Comparison of ENCODE assay signal across 8 cellular contexts in genomic region chr3:172673210-172673679, GRCh38. TPM values are rescaled to one million over a fixed set of nuclear protein-coding genes. Genes with fewer than 3 reads are reported as not detected.
DNase-seq lines count a peak whose midpoint lies in the region; ATAC-seq and TF ChIP-seq lines count a peak whose summit lies in the region.

No MANE protein-coding gene starts in this region.

- peak overlapping the region in 6 of 7 donors; percentile 46 to 80 (median 69) for H3K27ac Mint-ChIP-seq in CD14-positive monocyte
- no peak overlapping the region for H3K27ac Mint-ChIP-seq in natural killer cell

- ATAC-seq in GM19351 (IDR thresholded peaks at IDR 0.05; ENCODE audit: unreplicated experiment) = peak; percentile 93
- ATAC-seq in HG03520 (IDR thresholded peaks at IDR 0.05; ENCODE audit: unreplicated experiment) = peak; percentile 75
- no peak for ATAC-seq in natural killer cell

- DNase-seq in CD14-positive monocyte (ENCODE audit: low spot score) (peak; percentile 71), NCI-H526 treated with DMSO at 0.1 percent for 48 hours (lab: John Stamatoyannopoulos, UW) (peak; percentile 63), natural killer cell (no peak), vagina (ENCODE audit: extremely low spot score in 2 of 2) (no peak)
- DNase-seq in activated CD4-positive, alpha-beta T cell treated with anti-CD3 and anti-CD28 coated beads for 48 hours = peak; percentile 83
- DNase-seq in effector CD4-positive, alpha-beta T cell = peak; percentile 35

- peaks cover 0 to 2% (median 0%) of the 10 kb centered on the region in 3 donors for H3K27me3 Mint-ChIP-seq in CD14-positive monocyte (ENCODE audit: low read depth in 3 of 3)
- H3K27me3 Mint-ChIP-seq in natural killer cell (ENCODE audit: low read depth in 2 of 2) = no peaks in the 10 kb centered on the region

- H3K27ac ChIP-seq in vagina = no peak overlapping the region

- peaks cover 31% of the 10 kb centered on the region for H3K4me1 Mint-ChIP-seq in CD14-positive monocyte
- peaks cover 0 to 8% of the 10 kb centered on the region in 2 donors for H3K4me1 Mint-ChIP-seq in natural killer cell

- no peaks in the 10 kb centered on the region for H3K9me3 ChIP-seq in vagina

- peaks cover 29% of the 10 kb centered on the region for H3K4me1 ChIP-seq in vagina

- TF ChIP-seq CTCF in CD14-positive monocyte (IDR thresholded peaks at IDR 0.05) (peak; percentile 88), natural killer cell (IDR thresholded peaks at IDR 0.05) (peak; percentile 60), vagina (IDR thresholded peaks at IDR 0.05) (peak; percentile 27 to 48 (median 36))

- no peaks in the 10 kb centered on the region for H3K36me3 ChIP-seq in vagina

- intact Hi-C loops in CD14-positive monocyte (cut with micrococcal nuclease) = no loop called here
- intact Hi-C loops in natural killer cell (cut with micrococcal nuclease) = no loop called here
- intact Hi-C loops in vagina (cut with DNase I) = no loop called here

- TF ChIP-seq POLR2A in vagina (IDR thresholded peaks at IDR 0.05) = no peak

- H3K4me3 Mint-ChIP-seq in CD14-positive monocyte (no peak overlapping the region), natural killer cell (no peak overlapping the region)

- H3K4me3 ChIP-seq in vagina = no peak overlapping the region

- H3K9me3 Mint-ChIP-seq in CD14-positive monocyte (no peaks in the 10 kb centered on the region), natural killer cell (no peaks in the 10 kb centered on the region)

- peaks cover 0 to 2% of the 10 kb centered on the region in 2 donors for H3K36me3 Mint-ChIP-seq in CD14-positive monocyte
- H3K36me3 Mint-ChIP-seq in natural killer cell = no peaks in the 10 kb centered on the region

- no peaks in the 10 kb centered on the region for H3K27me3 ChIP-seq in vagina

RNA-seq across cellular contexts. Expression of gene NCEH1, which starts 37.6 kb away (rescaled TPM):
- 10 to 100 TPM; 20.7 to 23.9 TPM for polyA plus RNA-seq in CD14-positive monocyte
- total RNA-seq in natural killer cell (1 to 10 TPM; 3.5 to 6.8 (median 5.3) TPM), vagina (7.4 TPM)

Comparison
In these comparisons a context has a peak if more than half of its experiments do, and no peak if none do; other contexts are left out.
1. DNase-seq: peak in CD14-positive monocyte (single experiment), NCI-H526 treated with DMSO at 0.1 percent for 48 hours (single experiment), activated CD4-positive, alpha-beta T cell treated with anti-CD3 and anti-CD28 coated beads for 48 hours (single experiment) and effector CD4-positive, alpha-beta T cell (single experiment); none in natural killer cell (single experiment) and vagina (0 of 2).
2. H3K27ac Mint-ChIP-seq: peak in CD14-positive monocyte (6 of 7); none in natural killer cell (0 of 2).
3. CTCF ChIP-seq: peak in every context shown above with its lines; median percentile 88 in CD14-positive monocyte; 60 in natural killer cell; 36 in vagina.
4. ATAC-seq: peak in GM19351 (single experiment) and HG03520 (single experiment); none in natural killer cell (0 of 3).